In genomic region chr17:1709971-1710806, GRCh38 we compare ENCODE assay signal across 8 cellular contexts. TPM values are rescaled to one million over a fixed set of nuclear protein-coding genes. Genes with fewer than 3 reads are reported as not detected.
DNase-seq lines count a peak whose midpoint lies in the region; ATAC-seq and TF ChIP-seq lines count a peak whose summit lies in the region.

A gene with protein sequence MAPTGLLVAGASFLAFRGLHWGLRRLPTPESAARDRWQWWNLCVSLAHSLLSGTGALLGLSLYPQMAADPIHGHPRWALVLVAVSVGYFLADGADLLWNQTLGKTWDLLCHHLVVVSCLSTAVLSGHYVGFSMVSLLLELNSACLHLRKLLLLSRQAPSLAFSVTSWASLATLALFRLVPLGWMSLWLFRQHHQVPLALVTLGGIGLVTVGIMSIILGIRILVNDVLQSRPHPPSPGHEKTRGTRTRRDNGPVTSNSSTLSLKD (minus strand): TSS chr17:1710377. CDS start chr17:1710242, 135 bp downstream.

- H3K4me3 ChIP-seq in CD4-positive, CD25-positive, alpha-beta regulatory T cell (ENCODE audit: low read depth, low read length): no peak within 1 kb of the TSS
- H3K4me3 ChIP-seq in cardiac muscle cell (peak within 1 kb of the TSS; percentile 62), ovary (peak within 1 kb of the TSS; percentile 83)

- TF ChIP-seq CTCF in cardiac muscle cell (IDR thresholded peaks at IDR 0.05; ENCODE audit: low read depth, low read length) (no peak), ovary (IDR thresholded peaks at IDR 0.05) (peak in 1 of 3 donors; percentile 9)

- peaks cover 45% of the 10 kb centered on the region for H3K27me3 Mint-ChIP-seq in CD4-positive, CD25-positive, alpha-beta regulatory T cell

- ATAC-seq in CD4-positive, CD25-positive, alpha-beta regulatory T cell (ENCODE audit: low read depth in 2 of 2): peak; percentile 9 to 16
- ATAC-seq in activated naive CD4-positive, alpha-beta T cell treated with anti-CD3 and anti-CD28 coated beads, Interleukin-2, amount 50 U/mL, for 72 hours: peak; percentile 34 to 56
- no peak for ATAC-seq in GM18520 (IDR thresholded peaks at IDR 0.05; ENCODE audit: unreplicated experiment)
- no peak for ATAC-seq in HG02642 (IDR thresholded peaks at IDR 0.05; ENCODE audit: poor library complexity, unreplicated experiment)

- H3K9me3 ChIP-seq in CD4-positive, CD25-positive, alpha-beta regulatory T cell (ENCODE audit: control insufficient read depth in 2 of 2, low read length in 2 of 2): no peaks in the 10 kb centered on the region
- H3K9me3 ChIP-seq in cardiac muscle cell (ENCODE audit: low read depth) (no peaks in the 10 kb centered on the region), ovary (no peaks in the 10 kb centered on the region)

- peaks cover 0 to 32% (median 5%) of the 10 kb centered on the region in 4 donors for H3K4me1 Mint-ChIP-seq in CD4-positive, CD25-positive, alpha-beta regulatory T cell

- no peak for DNase-seq in CD4-positive, CD25-positive, alpha-beta regulatory T cell
- peak; percentile 72 for DNase-seq in HK-2 (ENCODE audit: unreplicated experiment)
- DNase-seq in activated naive CD4-positive, alpha-beta T cell treated with anti-CD3 and anti-CD28 coated beads, Interleukin-2, amount 50 U/mL, for 72 hours (ENCODE audit: low spot score in 2 of 2): no peak
- DNase-seq in cardiac muscle cell (ENCODE audit: low read depth in 1 of 2, low spot score in 1 of 2): peak; percentile 77
- peak; percentile 76 to 85 (median 82) for DNase-seq in ovary
- no peak for DNase-seq in DMS153 (lab: John Stamatoyannopoulos, UW)

- intact Hi-C loops in ovary (cut with DNase I): loop anchor here (2.0 to 10.0 kb wide), 8 partner anchors 25 to 317 kb away; partner anchors contain the start of genes PRPF8 (in 1 of the 4) and RTN4RL1 (in 1 of the 4)

- 3 to 11% (median 4%) methylated on average over 22 to 83 of the region's 83 CpGs for WGBS in ovary, 3 donors

- H3K27me3 ChIP-seq in CD4-positive, CD25-positive, alpha-beta regulatory T cell (ENCODE audit: control insufficient read depth, insufficient read depth, low read length): no peaks in the 10 kb centered on the region
- no peaks in the 10 kb centered on the region for H3K27me3 ChIP-seq in cardiac muscle cell
- H3K27me3 ChIP-seq in ovary: no peaks in the 10 kb centered on the region

- TF ChIP-seq POLR2A in ovary (IDR thresholded peaks at IDR 0.05): peak; percentile 69

- no peaks in the 10 kb centered on the region for H3K36me3 ChIP-seq in CD4-positive, CD25-positive, alpha-beta regulatory T cell (ENCODE audit: control insufficient read depth, insufficient read depth, low read length)
- H3K36me3 ChIP-seq in cardiac muscle cell (no peaks in the 10 kb centered on the region), ovary (no peaks in the 10 kb centered on the region)

- H3K9me3 Mint-ChIP-seq in CD4-positive, CD25-positive, alpha-beta regulatory T cell: peaks cover 0 to 2% (median 0%) of the 10 kb centered on the region in 7 donors
- H3K9me3 Mint-ChIP-seq in activated naive CD4-positive, alpha-beta T cell treated with anti-CD3 and anti-CD28 coated beads, Interleukin-2, amount 50 U/mL, for 72 hours: no peaks in the 10 kb centered on the region

- no peak for TF ChIP-seq EP300 in ovary (IDR thresholded peaks at IDR 0.05)

- H3K27ac Mint-ChIP-seq in CD4-positive, CD25-positive, alpha-beta regulatory T cell: peak within 1 kb of the TSS in 2 of 3 donors; percentile 25 to 38
- no peak within 1 kb of the TSS for H3K27ac Mint-ChIP-seq in activated naive CD4-positive, alpha-beta T cell treated with anti-CD3 and anti-CD28 coated beads, Interleukin-2, amount 50 U/mL, for 72 hours

- H3K4me1 ChIP-seq in CD4-positive, CD25-positive, alpha-beta regulatory T cell (ENCODE audit: control insufficient read depth, insufficient read depth, low read length, poor library complexity, severe bottlenecking): peaks cover 27% of the 10 kb centered on the region
- peaks cover 5% of the 10 kb centered on the region for H3K4me1 ChIP-seq in cardiac muscle cell (ENCODE audit: low read depth)
- peaks cover 15% of the 10 kb centered on the region for H3K4me1 ChIP-seq in ovary (ENCODE audit: insufficient read depth)

- H3K27ac ChIP-seq in CD4-positive, CD25-positive, alpha-beta regulatory T cell (ENCODE audit: insufficient read depth, low read length, poor library complexity, severe bottlenecking): no peak within 1 kb of the TSS
- H3K27ac ChIP-seq in cardiac muscle cell (no peak within 1 kb of the TSS), ovary (peak within 1 kb of the TSS; percentile 53 to 77)

- H3K36me3 Mint-ChIP-seq in CD4-positive, CD25-positive, alpha-beta regulatory T cell: no peaks in the 10 kb centered on the region
- H3K36me3 Mint-ChIP-seq in activated naive CD4-positive, alpha-beta T cell treated with anti-CD3 and anti-CD28 coated beads, Interleukin-2, amount 50 U/mL, for 72 hours: peaks cover 0 to 9% of the 10 kb centered on the region in 2 donors

- H3K4me3 Mint-ChIP-seq in CD4-positive, CD25-positive, alpha-beta regulatory T cell: peak within 1 kb of the TSS; percentile 64 to 83 (median 72)

RNA-seq across cellular contexts. Expression of the gene that starts here (rescaled TPM):
- total RNA-seq in CD4-positive, CD25-positive, alpha-beta regulatory T cell: 0.35 TPM
- under 1 TPM in 2 of 4 donors, not detected in 2; 0.03 to 0.17 TPM for polyA plus RNA-seq in CD4-positive, CD25-positive, alpha-beta regulatory T cell
- under 1 TPM; 0.10 to 0.25 TPM for total RNA-seq in activated naive CD4-positive, alpha-beta T cell treated with anti-CD3 and anti-CD28 coated beads, Interleukin-2, amount 50 U/mL, for 72 hours
- total RNA-seq in cardiac muscle cell (2.1 and 3.1 TPM in 2 replicates), ovary (1 to 10 TPM; 1.5 to 9.1 (median 5.6) TPM)
- polyA plus RNA-seq in cardiac muscle cell (0.89 and 1.4 TPM in 2 replicates), ovary (1 to 10 TPM; 2.0 to 5.7 TPM)

Comparison
In these comparisons a context has a peak if more than half of its experiments do, and no peak if none do; other contexts are left out.
1. Peak in ATAC-seq in CD4-positive, CD25-positive, alpha-beta regulatory T cell; RNA of the gene not detected or under 1 TPM.
2. Peak in ATAC-seq in activated naive CD4-positive, alpha-beta T cell treated with anti-CD3 and anti-CD28 coated beads, Interleukin-2, amount 50 U/mL, for 72 hours; RNA of the gene not detected or under 1 TPM.
3. DNase-seq: peak in HK-2 (single experiment), cardiac muscle cell (2 of 2) and ovary (5 of 5); none in CD4-positive, CD25-positive, alpha-beta regulatory T cell (0 of 3), activated naive CD4-positive, alpha-beta T cell treated with anti-CD3 and anti-CD28 coated beads, Interleukin-2, amount 50 U/mL, for 72 hours (0 of 2) and DMS153 (single experiment).
4. H3K27ac ChIP-seq: peak in ovary (2 of 2); none in CD4-positive, CD25-positive, alpha-beta regulatory T cell (single experiment) and cardiac muscle cell (single experiment).
5. H3K27ac Mint-ChIP-seq: peak in CD4-positive, CD25-positive, alpha-beta regulatory T cell (2 of 3); none in activated naive CD4-positive, alpha-beta T cell treated with anti-CD3 and anti-CD28 coated beads, Interleukin-2, amount 50 U/mL, for 72 hours (0 of 2).